In genomic region chr11:22657101-22657694, GRCh38 we compare ENCODE assay signal across 9 cellular contexts. TPM values are rescaled to one million over a fixed set of nuclear protein-coding genes. Genes with fewer than 3 reads are reported as not detected.
DNase-seq lines count a peak whose midpoint lies in the region; ATAC-seq and TF ChIP-seq lines count a peak whose summit lies in the region.
"Had no signal": no experiment of that assay in that cellular context is flagged by ENCODE, and none has a peak within 500 bp of the region (broad histone marks: within the 10 kb centered on the region; RNA-seq: fewer than 3 reads in every experiment).

No MANE protein-coding gene starts in this region.

- POLR2A ChIA-PET in naive thymus-derived CD8-positive, alpha-beta T cell (lab: Charles Lee) = interaction anchor here (1.0 to 1.8 kb wide), 2 partner anchors 30 to 32 kb away, joined by 3 to 10 read pairs; partner anchors contain the start of gene FANCF

- peaks cover 17% of the 10 kb centered on the region for H3K4me1 ChIP-seq in GM23338 (ENCODE audit: insufficient read depth)

- H3K36me3 Mint-ChIP-seq in GM23338 (ENCODE audit: low read depth) (no peaks in the 10 kb centered on the region; the same call in 2 of the 3 replicates), IgD-negative memory B cell (peaks cover 2% of the 10 kb centered on the region)
- peaks cover 0 to 5% (median 4%) of the 10 kb centered on the region in 3 donors for H3K36me3 Mint-ChIP-seq in naive thymus-derived CD8-positive, alpha-beta T cell

- H3K4me3 ChIP-seq in GM23338 = no peak overlapping the region
- H3K4me3 ChIP-seq: GM23248, PC-9 had no signal

- H3K27ac Mint-ChIP-seq in GM23338 = peak overlapping the region; percentile 66; the same call in 1 of the 2 replicates
- H3K27ac Mint-ChIP-seq in IgD-negative memory B cell = peak overlapping the region in 2 of 3 donors; percentile 32 to 41
- peak overlapping the region; percentile 21 to 83 (median 68) for H3K27ac Mint-ChIP-seq in naive thymus-derived CD8-positive, alpha-beta T cell

- H3K36me3 ChIP-seq in GM23338 (ENCODE audit: insufficient read depth) = no peaks in the 10 kb centered on the region

- no peak overlapping the region for H3K27ac ChIP-seq in GM23338 (ENCODE audit: low read depth)
- H3K27ac ChIP-seq: GM23248, PC-9 had no signal

- H3K4me1 Mint-ChIP-seq in GM23338 (peaks cover 29% of the 10 kb centered on the region), IgD-negative memory B cell (peaks cover 10 to 12% (median 11%) of the 10 kb centered on the region in 3 donors)
- H3K4me1 Mint-ChIP-seq in naive thymus-derived CD8-positive, alpha-beta T cell = peaks cover 16 to 20% (median 18%) of the 10 kb centered on the region in 4 donors

- no peaks in the 10 kb centered on the region for H3K27me3 ChIP-seq in GM23338 (ENCODE audit: insufficient read depth)

- H3F3A ChIP-seq in GM23338 (replicated peaks; ENCODE audit: low read depth) = no peaks in the 10 kb centered on the region

- H3K27me3 Mint-ChIP-seq in GM23338 (ENCODE audit: insufficient read depth, low read depth, poor library complexity) (no peaks in the 10 kb centered on the region), IgD-negative memory B cell (peaks cover 5% of the 10 kb centered on the region)
- H3K27me3 Mint-ChIP-seq in naive thymus-derived CD8-positive, alpha-beta T cell = peaks cover 0 to 4% (median 0%) of the 10 kb centered on the region in 5 donors

- in situ Hi-C loops in ACHN (cut with HindIII; ENCODE audit: low pct_ligation_motif_present, low pct_unique_long_range_greater_than_20kb, low sequenced_read_pairs) = no loop called here

- no peak overlapping the region for H2AFZ ChIP-seq in GM23338
- H2AFZ ChIP-seq: GM23248, PC-9 had no signal

- TF ChIP-seq CTCF in GM23338 (conservative IDR thresholded peaks at IDR 0.05; ENCODE audit: low read depth in 2 of 2) = no peak

- no peaks in the 10 kb centered on the region for H4K20me1 ChIP-seq in GM23338 (replicated peaks; ENCODE audit: insufficient read depth)

- H3K9me3 Mint-ChIP-seq in GM23338 (no peaks in the 10 kb centered on the region), IgD-negative memory B cell (no peaks in the 10 kb centered on the region)
- H3K9me3 Mint-ChIP-seq in naive thymus-derived CD8-positive, alpha-beta T cell = peaks cover 0 to 4% (median 0%) of the 10 kb centered on the region in 9 donors

- no peaks in the 10 kb centered on the region for H3K9me2 ChIP-seq in GM23338 (ENCODE audit: insufficient read depth)

- ATAC-seq in GM18907 (IDR thresholded peaks at IDR 0.05; ENCODE audit: unreplicated experiment) (peak; percentile 99), GM23338 (peak; percentile 94)
- peak; percentile 62 to 97 for ATAC-seq in naive thymus-derived CD8-positive, alpha-beta T cell

- no peak overlapping the region for H3K4me2 ChIP-seq in GM23338
- H3K4me2 ChIP-seq: PC-9 had no signal

- H3K4me3 Mint-ChIP-seq in GM23338 (no peak overlapping the region), IgD-negative memory B cell (no peak overlapping the region)
- H3K4me3 Mint-ChIP-seq in naive thymus-derived CD8-positive, alpha-beta T cell = peak overlapping the region in 9 of 10 donors; percentile 1 to 67 (median 23)

- no peaks in the 10 kb centered on the region for H3K79me2 ChIP-seq in GM23338 (replicated peaks; ENCODE audit: insufficient read depth)

- DNase-seq in GM23338 (ENCODE audit: low spot score) (peak; percentile 35), ACHN (no peak), NCI-H1417 treated with DMSO at 0.1 percent for 48 hours (lab: John Stamatoyannopoulos, UW) (no peak), NCI-H748 (lab: John Stamatoyannopoulos, UW; ENCODE audit: unreplicated experiment) (no peak)
- peak in 4 of 10 donors; percentile 31 to 60 (median 50) for DNase-seq in naive thymus-derived CD8-positive, alpha-beta T cell
- DNase-seq: GM23248, PC-9 had no signal

TF ChIP-seq in GM23338, 12 proteins besides CTCF, POLR2A, EP300 and RAD21 (continues in another document):
- TF ChIP-seq EZH2phosphoT487 (IDR thresholded peaks at IDR 0.05; ENCODE audit: unreplicated experiment) (no peak), STAT1 (IDR thresholded peaks at IDR 0.05; ENCODE audit: unreplicated experiment) (no peak), NANOG (IDR thresholded peaks at IDR 0.05; ENCODE audit: borderline replicate concordance) (no peak), ETS1 (IDR thresholded peaks at IDR 0.05) (no peak), ZNF462 (CRISPR knock-in tag; IDR thresholded peaks at IDR 0.05) (no peak), CREB1 (CRISPR knock-in tag; IDR thresholded peaks at IDR 0.05; ENCODE audit: low read depth) (no peak), ZNF114 (CRISPR knock-in tag; IDR thresholded peaks at IDR 0.05) (no peak)

RNA-seq across cellular contexts. Expression of gene GAS2, which starts 9.2 kb away (rescaled TPM):
- 5.0 and 6.7 TPM in 2 replicates for total RNA-seq in GM23338 (2014; rRNA removed; shearing (Covaris generic))
- polyA plus RNA-seq in GM23338 (2016; fragmentation: Nextera tagmentation; extraction: Ambion mirVana) (1.4 and 2.6 TPM in 2 replicates), IgD-negative memory B cell (3.4 TPM)
- 1 to 10 TPM; 5.7 to 6.0 TPM for total RNA-seq in naive thymus-derived CD8-positive, alpha-beta T cell
- 1 to 10 TPM; 2.9 to 5.0 (median 3.9) TPM for polyA plus RNA-seq in naive thymus-derived CD8-positive, alpha-beta T cell

RNA-seq across cellular contexts. Expression of gene FANCF, which starts 31.6 kb away (rescaled TPM):
- total RNA-seq in GM23338 (2014; rRNA removed; shearing (Covaris generic)) = 31.8 and 34.6 TPM in 2 replicates
- polyA plus RNA-seq in GM23338 (2016; fragmentation: Nextera tagmentation; extraction: Ambion mirVana) = 17.0 and 18.8 TPM in 2 replicates
- 16.1 TPM for polyA plus RNA-seq in IgD-negative memory B cell
- 10 to 100 TPM; 21.9 to 23.2 TPM for total RNA-seq in naive thymus-derived CD8-positive, alpha-beta T cell
- polyA plus RNA-seq in naive thymus-derived CD8-positive, alpha-beta T cell = 10 to 100 TPM; 16.9 to 19.7 (median 17.0) TPM

Comparison
In these comparisons a context has a peak if more than half of its experiments do, and no peak if none do; other contexts are left out.
1. H3K4me3 Mint-ChIP-seq: peak in naive thymus-derived CD8-positive, alpha-beta T cell (9 of 10); none in GM23338 (single experiment) and IgD-negative memory B cell (0 of 4).
2. Peak in every context shown above with its lines, with median percentiles within 50 percentile points of each other: ATAC-seq and H3K27ac Mint-ChIP-seq.